Comparison of ENCODE assay signal across 15 cellular contexts in genomic region chr2:27255187-27255586, GRCh38. TPM values are rescaled to one million over a fixed set of nuclear protein-coding genes. Genes with fewer than 3 reads are reported as not detected.
"Had no signal": no experiment of that assay in that cellular context is flagged by ENCODE, and none has a peak within 500 bp of the region (broad histone marks: within the 10 kb centered on the region; RNA-seq: fewer than 3 reads in every experiment).

No MANE protein-coding gene starts in this region.

- H3K4me3 ChIP-seq: body of pancreas, psoas muscle had no signal

- H3K9me3 ChIP-seq: body of pancreas, psoas muscle had no signal

- H3K36me3 Mint-ChIP-seq: immature natural killer cell; naive thymus-derived CD8-positive, alpha-beta T cell had no signal

- H3K4me3 Mint-ChIP-seq: activated B cell treated with CpG ODN at 0.5 μM for 24 hours; activated CD4-positive, alpha-beta T cell treated with anti-CD3 and anti-CD28 coated beads, Interleukin-2, amount 10 ng/mL, durations not matched to agents 24 days and 14 days; activated naive CD4-positive, alpha-beta T cell treated with anti-CD3 and anti-CD28 coated beads for 36 hours; endodermal cell; immature natural killer cell; naive thymus-derived CD8-positive, alpha-beta T cell; stimulated activated naive CD8-positive, alpha-beta T cell treated with anti-CD3 and anti-CD28 coated beads, Interleukin-15, amount 100 ng/mL, for 72 hours; T-helper 1 cell treated with Interleukin-12 subunit alpha and Interleukin-12 subunit beta and Interleukin-4 antibody, amounts not matched to agents 30 μg/mL and 1 μg/mL, for 36 hours had no signal

- H3K27ac Mint-ChIP-seq: activated B cell treated with CpG ODN at 0.5 μM for 24 hours; activated CD4-positive, alpha-beta T cell treated with anti-CD3 and anti-CD28 coated beads, Interleukin-2, amount 10 ng/mL, durations not matched to agents 24 days and 14 days; activated naive CD4-positive, alpha-beta T cell treated with anti-CD3 and anti-CD28 coated beads for 36 hours; endodermal cell; immature natural killer cell; stimulated activated naive CD8-positive, alpha-beta T cell treated with anti-CD3 and anti-CD28 coated beads, Interleukin-15, amount 100 ng/mL, for 72 hours; T-helper 1 cell treated with Interleukin-12 subunit alpha and Interleukin-12 subunit beta and Interleukin-4 antibody, amounts not matched to agents 30 μg/mL and 1 μg/mL, for 36 hours had no signal

- H3K27ac ChIP-seq: body of pancreas, psoas muscle had no signal

- H3K4me1 Mint-ChIP-seq: activated B cell treated with CpG ODN at 0.5 μM for 24 hours; activated CD4-positive, alpha-beta T cell treated with anti-CD3 and anti-CD28 coated beads, Interleukin-2, amount 10 ng/mL, durations not matched to agents 24 days and 14 days; immature natural killer cell had no signal

- H3K9me3 Mint-ChIP-seq: activated B cell treated with CpG ODN at 0.5 μM for 24 hours; activated CD4-positive, alpha-beta T cell treated with anti-CD3 and anti-CD28 coated beads, Interleukin-2, amount 10 ng/mL, durations not matched to agents 24 days and 14 days; activated naive CD4-positive, alpha-beta T cell treated with anti-CD3 and anti-CD28 coated beads for 36 hours; endodermal cell; immature natural killer cell; naive thymus-derived CD8-positive, alpha-beta T cell; stimulated activated naive CD8-positive, alpha-beta T cell treated with anti-CD3 and anti-CD28 coated beads, Interleukin-15, amount 100 ng/mL, for 72 hours; T-helper 1 cell treated with Interleukin-12 subunit alpha and Interleukin-12 subunit beta and Interleukin-4 antibody, amounts not matched to agents 30 μg/mL and 1 μg/mL, for 36 hours had no signal

- H3K27me3 ChIP-seq: body of pancreas had no signal

- DNase-seq: activated B cell treated with CpG ODN at 0.5 μM for 24 hours; activated CD4-positive, alpha-beta T cell treated with anti-CD3 and anti-CD28 coated beads, Interleukin-2, amount 10 ng/mL, durations not matched to agents 24 days and 14 days; activated naive CD4-positive, alpha-beta T cell treated with anti-CD3 and anti-CD28 coated beads for 36 hours; body of pancreas; endodermal cell; immature natural killer cell; naive thymus-derived CD8-positive, alpha-beta T cell; occipital lobe; psoas muscle; stimulated activated CD4-positive, alpha-beta T cell treated with anti-CD3 and anti-CD28 coated beads, Interleukin-4, amount 100 ng/mL, for 1 hour; stimulated activated CD8-positive, alpha-beta memory T cell treated with anti-CD3 and anti-CD28 coated beads, Interleukin-4, amount 100 ng/mL, for 48 hours; stimulated activated naive CD8-positive, alpha-beta T cell treated with anti-CD3 and anti-CD28 coated beads, Interleukin-15, amount 100 ng/mL, for 72 hours had no signal

- ATAC-seq: body of pancreas; naive thymus-derived CD8-positive, alpha-beta T cell; psoas muscle; stimulated activated naive CD8-positive, alpha-beta T cell treated with anti-CD3 and anti-CD28 coated beads, Interleukin-15, amount 100 ng/mL, for 72 hours had no signal

RNA-seq across cellular contexts. Expression of gene SLC30A3, which starts 7.7 kb away (rescaled TPM):
- total RNA-seq: body of pancreas; fibroblast of villous mesenchyme; mononuclear cell; naive thymus-derived CD8-positive, alpha-beta T cell had no signal
- polyA plus RNA-seq: immature natural killer cell had no signal

RNA-seq across cellular contexts. Expression of gene DNAJC5G, which starts 20.0 kb away (rescaled TPM):
- total RNA-seq: activated B cell treated with CpG ODN at 0.5 μM for 24 hours; activated CD4-positive, alpha-beta T cell treated with anti-CD3 and anti-CD28 coated beads, Interleukin-2, amount 10 ng/mL, durations not matched to agents 24 days and 14 days; activated naive CD4-positive, alpha-beta T cell treated with anti-CD3 and anti-CD28 coated beads for 36 hours; fibroblast of villous mesenchyme; mononuclear cell; naive thymus-derived CD8-positive, alpha-beta T cell; occipital lobe; psoas muscle had no signal
- polyA plus RNA-seq: immature natural killer cell; naive thymus-derived CD8-positive, alpha-beta T cell; psoas muscle had no signal

RNA-seq across cellular contexts. Expression of gene TRIM54, which starts 27.0 kb away (rescaled TPM):
- total RNA-seq: activated B cell treated with CpG ODN at 0.5 μM for 24 hours; activated naive CD4-positive, alpha-beta T cell treated with anti-CD3 and anti-CD28 coated beads for 36 hours; fibroblast of villous mesenchyme; mononuclear cell; occipital lobe had no signal
- polyA plus RNA-seq: naive thymus-derived CD8-positive, alpha-beta T cell had no signal
